2 cellular contexts compared by ENCODE assay signal in the genomic region with DNA sequence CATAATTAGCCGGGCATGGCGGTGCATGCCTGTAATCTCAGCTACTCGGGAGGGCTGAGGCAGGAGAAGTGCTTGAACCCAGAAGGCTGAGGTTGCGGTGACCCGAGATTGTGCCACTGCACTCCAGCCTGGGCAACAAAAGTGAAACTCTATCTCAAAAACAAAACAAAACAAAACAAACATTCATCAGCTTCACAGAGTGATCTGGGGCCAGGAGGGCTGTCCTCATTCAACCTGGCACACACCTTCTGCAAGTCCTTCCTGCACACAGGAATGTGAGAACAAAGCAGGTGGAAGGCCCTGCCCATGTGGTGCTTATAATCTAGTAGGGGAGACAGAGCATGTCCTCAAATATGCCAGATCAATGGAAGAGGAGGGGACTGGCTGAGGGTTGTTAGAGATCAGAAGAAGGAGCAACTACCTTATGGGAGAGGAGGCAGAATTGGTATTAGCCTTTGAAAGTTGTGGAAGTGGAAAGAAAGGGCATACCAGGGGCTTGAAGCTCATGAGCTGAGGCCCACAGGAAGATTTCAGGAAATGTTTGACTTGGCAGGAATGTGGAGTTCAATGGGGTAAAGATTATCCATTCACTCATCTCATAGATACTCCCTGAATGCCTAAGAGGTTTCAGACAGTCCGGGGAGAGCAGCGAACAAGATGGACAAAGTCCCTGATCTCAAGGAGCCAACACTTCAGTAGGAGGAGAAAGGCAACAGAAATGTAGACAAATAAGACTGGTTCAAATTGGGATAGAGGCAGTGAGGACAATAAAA.
TF ChIP-seq lines count a peak whose summit lies in the region.

No MANE protein-coding gene starts in this region.

TF ChIP-seq in H1, 55 proteins besides CTCF, POLR2A, EP300 and RAD21 (continued from another document):
- TF ChIP-seq RBBP5 (IDR thresholded peaks at IDR 0.05; ENCODE audit: borderline replicate concordance, low read depth, low read length) = no peak
- no peak for TF ChIP-seq CREB1 (IDR thresholded peaks at IDR 0.05)
- no peak for TF ChIP-seq ASH2L (IDR thresholded peaks at IDR 0.05; ENCODE audit: low read length)

TF ChIP-seq in liver, 16 proteins besides CTCF, POLR2A, EP300 and RAD21 (continued from another document):
- TF ChIP-seq, protein P1, sequence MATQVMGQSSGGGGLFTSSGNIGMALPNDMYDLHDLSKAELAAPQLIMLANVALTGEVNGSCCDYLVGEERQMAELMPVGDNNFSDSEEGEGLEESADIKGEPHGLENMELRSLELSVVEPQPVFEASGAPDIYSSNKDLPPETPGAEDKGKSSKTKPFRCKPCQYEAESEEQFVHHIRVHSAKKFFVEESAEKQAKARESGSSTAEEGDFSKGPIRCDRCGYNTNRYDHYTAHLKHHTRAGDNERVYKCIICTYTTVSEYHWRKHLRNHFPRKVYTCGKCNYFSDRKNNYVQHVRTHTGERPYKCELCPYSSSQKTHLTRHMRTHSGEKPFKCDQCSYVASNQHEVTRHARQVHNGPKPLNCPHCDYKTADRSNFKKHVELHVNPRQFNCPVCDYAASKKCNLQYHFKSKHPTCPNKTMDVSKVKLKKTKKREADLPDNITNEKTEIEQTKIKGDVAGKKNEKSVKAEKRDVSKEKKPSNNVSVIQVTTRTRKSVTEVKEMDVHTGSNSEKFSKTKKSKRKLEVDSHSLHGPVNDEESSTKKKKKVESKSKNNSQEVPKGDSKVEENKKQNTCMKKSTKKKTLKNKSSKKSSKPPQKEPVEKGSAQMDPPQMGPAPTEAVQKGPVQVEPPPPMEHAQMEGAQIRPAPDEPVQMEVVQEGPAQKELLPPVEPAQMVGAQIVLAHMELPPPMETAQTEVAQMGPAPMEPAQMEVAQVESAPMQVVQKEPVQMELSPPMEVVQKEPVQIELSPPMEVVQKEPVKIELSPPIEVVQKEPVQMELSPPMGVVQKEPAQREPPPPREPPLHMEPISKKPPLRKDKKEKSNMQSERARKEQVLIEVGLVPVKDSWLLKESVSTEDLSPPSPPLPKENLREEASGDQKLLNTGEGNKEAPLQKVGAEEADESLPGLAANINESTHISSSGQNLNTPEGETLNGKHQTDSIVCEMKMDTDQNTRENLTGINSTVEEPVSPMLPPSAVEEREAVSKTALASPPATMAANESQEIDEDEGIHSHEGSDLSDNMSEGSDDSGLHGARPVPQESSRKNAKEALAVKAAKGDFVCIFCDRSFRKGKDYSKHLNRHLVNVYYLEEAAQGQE (IDR thresholded peaks at IDR 0.05) = no peak
TF ChIP-seq in liver: peak in this region for 1.
